In the genomic region with DNA sequence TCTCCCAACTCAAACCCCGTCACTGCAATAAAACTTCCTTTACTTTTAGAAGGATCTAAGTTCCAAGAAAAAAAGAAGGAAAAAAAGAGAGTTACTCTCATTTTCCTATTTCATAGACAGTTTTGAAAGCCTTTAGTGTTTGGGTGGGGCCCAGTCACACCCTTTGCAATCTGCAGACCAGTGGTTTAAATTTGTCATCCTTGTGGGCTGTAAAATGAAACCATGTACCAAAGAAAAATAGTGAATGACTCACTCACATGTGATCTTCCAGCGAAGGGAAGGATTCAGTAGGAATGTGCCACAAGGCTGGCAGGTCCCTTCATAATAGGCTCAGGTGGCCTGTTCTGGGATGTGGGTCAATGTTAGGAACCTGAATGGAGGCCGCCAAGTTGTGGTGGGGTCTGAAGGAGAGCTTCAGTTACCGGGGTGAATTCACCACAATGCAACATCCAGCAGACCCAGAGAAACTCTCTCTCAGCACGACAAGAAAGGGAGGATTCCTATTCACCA, we compare ENCODE assay signal across 8 cellular contexts. TPM values are rescaled to one million over a fixed set of nuclear protein-coding genes. Genes with fewer than 3 reads are reported as not detected.
DNase-seq lines count a peak whose midpoint lies in the region; ATAC-seq and TF ChIP-seq lines count a peak whose summit lies in the region.

No MANE protein-coding gene starts in this region.

- ATAC-seq in GM19351 (IDR thresholded peaks at IDR 0.05; ENCODE audit: unreplicated experiment): no peak
- no peak for ATAC-seq in GM18511 (IDR thresholded peaks at IDR 0.05; ENCODE audit: unreplicated experiment)

- H3K27me3 ChIP-seq in BJ (ENCODE audit: control insufficient read depth, insufficient read depth, low read length): no peaks in the 10 kb centered on the region
- no peaks in the 10 kb centered on the region for H3K27me3 ChIP-seq in smooth muscle cell (ENCODE audit: low read depth)

- H4K20me1 ChIP-seq in smooth muscle cell (ENCODE audit: low read depth): peaks cover 11% of the 10 kb centered on the region

- peaks cover 4% of the 10 kb centered on the region for H3K4me1 ChIP-seq in smooth muscle cell (ENCODE audit: low read depth)

- H3K9me3 ChIP-seq in smooth muscle cell (replicated peaks; ENCODE audit: low read depth): no peaks in the 10 kb centered on the region

- H3K36me3 ChIP-seq in BJ (ENCODE audit: control insufficient read depth, insufficient read depth, low read length): no peaks in the 10 kb centered on the region; the same call in 1 of the 2 replicates
- H3K36me3 ChIP-seq in smooth muscle cell (ENCODE audit: low read depth): no peaks in the 10 kb centered on the region

- DNase-seq in BJ (ENCODE audit: low read depth): peak; percentile 82
- DNase-seq in HS-27A (ENCODE audit: low read depth): peak; percentile 52
- DNase-seq in activated CD8-positive, alpha-beta memory T cell treated with anti-CD3 and anti-CD28 coated beads, Interleukin-2, amount 50 U/mL, for 48 hours: peak; percentile 60
- DNase-seq in glomerular visceral epithelial cell (ENCODE audit: extremely low spot score): peak; percentile 70
- DNase-seq in smooth muscle cell (lab: John Stamatoyannopoulos, UW; ENCODE audit: unreplicated experiment): no peak
- no peak for DNase-seq in NCI-H1105 (lab: John Stamatoyannopoulos, UW)

- TF ChIP-seq CTCF in BJ (IDR thresholded peaks at IDR 0.05; ENCODE audit: insufficient read depth, low read depth, low read length) (no peak), smooth muscle cell (IDR thresholded peaks at IDR 0.05; ENCODE audit: borderline replicate concordance, insufficient read depth, poor library complexity, severe bottlenecking) (no peak)

- H3K4me3 ChIP-seq in BJ (ENCODE audit: low read depth, low read length) (no peak overlapping the region), smooth muscle cell (no peak overlapping the region)

- H3K79me2 ChIP-seq in smooth muscle cell (ENCODE audit: low read depth): no peaks in the 10 kb centered on the region

- 68% methylated on average over 5 of the region's 5 CpGs for WGBS in smooth muscle cell (ENCODE audit: low lambda C conversion rate)

- POLR2A ChIA-PET in BJ (lab: Charles Lee): no interaction called here

- CTCF ChIA-PET in BJ (lab: Yijun Ruan, JAX): interaction anchor here (1.0 kb wide), 1 partner anchor 40 kb away, joined by 3 read pairs; no protein-coding TSS in a partner anchor

- no peak overlapping the region for H2AFZ ChIP-seq in smooth muscle cell (ENCODE audit: low read depth)

- H3K9ac ChIP-seq in smooth muscle cell (ENCODE audit: low read depth): peak overlapping the region; percentile 59

- peak overlapping the region; percentile 89 for H3K27ac ChIP-seq in smooth muscle cell (ENCODE audit: low read depth)

- peak overlapping the region; percentile 45 for H3K4me2 ChIP-seq in smooth muscle cell

- peaks cover 6% of the 10 kb centered on the region for H3F3A ChIP-seq in smooth muscle cell (ENCODE audit: low read depth)

RNA-seq across cellular contexts. Expression of a gene that starts 28.3 kb away (rescaled TPM):
- polyA plus RNA-seq in BJ (2011; rRNA removed) (127 and 133 TPM in 2 replicates), smooth muscle cell (32.8 and 56.6 TPM in 2 replicates)
- 66.0 and 103 TPM in 2 replicates for polyA minus RNA-seq in BJ (2011; rRNA and poly(A)+ RNA removed)
- total RNA-seq in smooth muscle cell: 13.3 and 14.7 TPM in 2 replicates

RNA-seq across cellular contexts. Expression of a gene that starts 59.2 kb away (rescaled TPM):
- polyA plus RNA-seq in BJ (2011; rRNA removed) (2.1 and 4.0 TPM in 2 replicates), smooth muscle cell (9.4 and 10.6 TPM in 2 replicates)
- 1.0 and 1.6 TPM in 2 replicates for polyA minus RNA-seq in BJ (2011; rRNA and poly(A)+ RNA removed)
- 10.4 and 14.7 TPM in 2 replicates for total RNA-seq in smooth muscle cell

Comparison
In these comparisons a context has a peak if more than half of its experiments do, and no peak if none do; other contexts are left out.
1. DNase-seq: peak in BJ (single experiment), HS-27A (single experiment), activated CD8-positive, alpha-beta memory T cell treated with anti-CD3 and anti-CD28 coated beads, Interleukin-2, amount 50 U/mL, for 48 hours (single experiment) and glomerular visceral epithelial cell (single experiment); none in smooth muscle cell (single experiment) and NCI-H1105 (single experiment).